8 cellular contexts compared by ENCODE assay signal in the genomic region with DNA sequence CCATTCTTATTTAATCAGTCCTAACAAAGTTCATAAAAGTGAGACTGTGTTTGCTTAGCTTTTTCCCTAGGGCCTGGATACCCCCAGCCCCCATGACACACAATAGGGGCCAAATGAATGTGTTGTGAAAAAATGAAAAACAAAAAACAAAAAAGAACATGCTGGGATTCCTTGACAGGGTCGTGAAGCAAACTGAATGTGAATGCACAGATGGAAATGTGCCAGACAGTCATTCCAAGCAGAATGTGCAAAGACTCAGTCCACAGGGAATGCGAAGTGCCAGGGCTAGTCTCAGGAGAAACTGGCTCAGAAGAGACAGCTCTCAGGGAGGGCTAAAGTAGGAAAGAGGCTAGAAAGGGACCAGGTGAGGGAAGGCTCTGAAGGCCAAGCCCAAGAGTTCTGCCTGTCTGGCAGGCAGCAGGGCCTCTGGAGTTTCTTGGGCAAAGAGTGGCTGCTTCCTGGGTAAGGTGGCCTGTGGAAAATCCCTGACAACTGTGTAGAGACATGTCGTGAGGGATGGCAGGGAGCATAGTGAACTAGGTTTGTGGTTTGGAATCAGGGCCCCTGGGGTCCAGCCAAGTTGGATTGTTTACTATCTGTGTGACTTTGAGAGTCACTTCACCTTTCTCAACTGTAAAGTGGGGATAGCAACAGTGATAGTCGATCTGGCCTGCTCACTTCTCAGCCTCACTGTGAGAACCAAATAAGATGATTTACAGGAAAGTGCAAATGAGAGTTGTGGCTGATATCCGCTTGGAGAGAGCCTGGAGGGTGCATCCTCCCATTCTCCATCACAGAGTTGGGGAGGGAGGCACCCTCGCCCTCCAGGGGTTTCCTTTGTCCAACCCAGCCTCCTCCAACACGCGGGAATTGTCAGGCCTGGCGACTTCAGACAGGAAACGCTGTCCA. TPM values are rescaled to one million over a fixed set of nuclear protein-coding genes. Genes with fewer than 3 reads are reported as not detected.
DNase-seq lines count a peak whose midpoint lies in the region; ATAC-seq, FAIRE-seq and TF ChIP-seq lines count a peak whose summit lies in the region.

No MANE protein-coding gene starts in this region.

- peaks cover 2 to 7% of the 10 kb centered on the region in 2 experiments for H4K20me1 ChIP-seq in H1 (replicated peaks in 1 of 2; ENCODE audit: control insufficient read depth in 1 of 2, insufficient read depth in 2 of 2, low read length in 2 of 2)

- POLR2A ChIA-PET in H1 (lab: Charles Lee; ENCODE audit: partially characterized antibody) = interaction anchor here (0.9 to 2.0 kb wide), 6 partner anchors 11 to 89 kb away, joined by 3 to 9 read pairs (median 4); partner anchors contain the start of gene PYGO2

- TF ChIP-seq RAD21 in H1 (IDR thresholded peaks at IDR 0.05 in 1 of 2, conservative IDR thresholded peaks at IDR 0.05 in 1 of 2; ENCODE audit: low read depth in 2 of 2, low read length in 2 of 2) = no peak

- H2BK20ac ChIP-seq in H1 (ENCODE audit: low read length) = 0 out of 2 replicates have a peak overlapping the region, but pooled peaks have one; percentile 90

- H4K8ac ChIP-seq in H1 (ENCODE audit: extremely low read depth, insufficient read depth, low read length) = no peak overlapping the region

- H3K56ac ChIP-seq in H1 (replicated peaks; ENCODE audit: insufficient read length, low read depth, low read length) = no peak overlapping the region

- CTCF ChIA-PET in H1 (lab: Charles Lee; ENCODE audit: partially characterized antibody) = interaction anchor here (0.8 to 33.9 kb wide), 18 partner anchors 3 to 476 kb away, joined by 3 to 907 read pairs (median 4); partner anchors contain the start of genes ADAM15, EFNA3, EFNA4 and LENEP

- H3K14ac ChIP-seq in H1 (ENCODE audit: insufficient read length) = no peak overlapping the region

- H3K4me2 ChIP-seq in H1 (ENCODE audit: insufficient read depth in 1 of 2, low read depth in 2 of 2, low read length in 2 of 2) = peak overlapping the region; percentile 42 to 100

- TF ChIP-seq CTCF in Peyer's patch (IDR thresholded peaks at IDR 0.05) (no peak), H1 (IDR thresholded peaks at IDR 0.05; ENCODE audit: control extremely low read depth in 1 of 3, insufficient read depth in 1 of 3, low read depth in 1 of 3, low read length in 3 of 3) (no peak), ovary (IDR thresholded peaks at IDR 0.05) (no peak), D721Med (IDR thresholded peaks at IDR 0.05; ENCODE audit: insufficient read depth, missing control alignments) (no peak)

- TF ChIP-seq EP300 in H1 (IDR thresholded peaks at IDR 0.05; ENCODE audit: borderline replicate concordance in 1 of 2, low read depth in 2 of 2, low read length in 2 of 2) (no peak), ovary (IDR thresholded peaks at IDR 0.05) (no peak)

- H2AFZ ChIP-seq in H1 (ENCODE audit: low read length) = peak overlapping the region; percentile 92

- DNase-seq in NCI-H2107 treated with DMSO at 0.1 percent for 48 hours (lab: John Stamatoyannopoulos, UW; ENCODE audit: unreplicated experiment) (peak; percentile 35), NCI-H2107 (lab: John Stamatoyannopoulos, UW) (no peak), Peyer's patch (no peak), H1 (ENCODE audit: low read depth in 1 of 2, low spot score in 2 of 2) (no peak), ovary (no peak), KG1 (lab: John Stamatoyannopoulos, UW) (no peak), D721Med (ENCODE audit: insufficient read length, low spot score) (no peak)

- WGBS in H1 (ENCODE audit: extremely low coverage in 1 of 2, insufficient coverage in 1 of 2, insufficient read length in 1 of 2, insufficient replicate concordance in 2 of 2, low coverage in 1 of 2, low lambda C conversion rate in 2 of 2, missing lambda C conversion rate in 1 of 2), 2 experiments = 31% methylated on average over 10 of the region's 10 CpGs; no CpG with 5 or more reads in 1 of the 2 experiments
- WGBS in ovary, 3 donors = 21 to 25% (median 21%) methylated on average over 10 of the region's 10 CpGs

- no peak for ATAC-seq in HG03442 (IDR thresholded peaks at IDR 0.05; ENCODE audit: unreplicated experiment)

- intact Hi-C loops in ovary (cut with DNase I) = loop anchor here in 3 of 4 donors (5.0 to 10.0 kb wide), 5 partner anchors 32 to 485 kb away; partner anchors contain the start of genes CHRNB2 (in 1 of the 3), CKS1B (in 1 of the 3) and SHC1 (in 1 of the 3)

- H3K4me3 ChIP-seq in Peyer's patch (peak overlapping the region; percentile 48 to 85 (median 74)), H1 (ENCODE audit: extremely low read depth in 1 of 4, insufficient read depth in 2 of 4, low read depth in 3 of 4, low read length in 4 of 4) (peak overlapping the region in 1 of 4 experiments; percentile 76; a peak in 3 of 8 replicates), ovary (peak overlapping the region; percentile 82)

- H2BK5ac ChIP-seq in H1 (ENCODE audit: low read depth, low read length) = no peak overlapping the region

- H3K9me3 ChIP-seq in Peyer's patch = no peaks in the 10 kb centered on the region
- no peaks in the 10 kb centered on the region for H3K9me3 ChIP-seq in H1 (ENCODE audit: insufficient read depth in 2 of 2, low read depth in 1 of 2, low read length in 1 of 2)
- no peaks in the 10 kb centered on the region for H3K9me3 ChIP-seq in ovary

- H2AK5ac ChIP-seq in H1 (ENCODE audit: low read depth, low read length) = peak overlapping the region; percentile 34; the same call in 1 of the 2 replicates

- TF ChIP-seq POLR2A in Peyer's patch (IDR thresholded peaks at IDR 0.05) (no peak), H1 (IDR thresholded peaks at IDR 0.05; ENCODE audit: control extremely low read depth in 1 of 2, low read depth in 2 of 2, low read length in 2 of 2) (no peak), ovary (IDR thresholded peaks at IDR 0.05) (peak; percentile 9)

- H3K27ac ChIP-seq in Peyer's patch (peak overlapping the region; percentile 77 to 95 (median 92)), H1 (ENCODE audit: low read depth, low read length) (no peak overlapping the region), ovary (peak overlapping the region in 1 of 2 donors; percentile 81)

- no peak overlapping the region for H2BK120ac ChIP-seq in H1 (replicated peaks; ENCODE audit: low read depth, low read length)

- no peaks in the 10 kb centered on the region for H3K79me1 ChIP-seq in H1 (ENCODE audit: low read depth, low read length)

- H3K18ac ChIP-seq in H1 (ENCODE audit: extremely low read depth, low read length) = peak overlapping the region; percentile 76; the same call in 1 of the 2 replicates

- peak overlapping the region; percentile 57 for H3K4ac ChIP-seq in H1 (replicated peaks; ENCODE audit: insufficient read length, low read depth, low read length)

- H2BK15ac ChIP-seq in H1 (ENCODE audit: low read length) = peak overlapping the region; percentile 92

- H3K79me2 ChIP-seq in H1 (ENCODE audit: control insufficient read depth in 1 of 2, insufficient read depth in 2 of 2, low read length in 2 of 2) = no peaks in the 10 kb centered on the region

- H3K4me1 ChIP-seq in Peyer's patch (peaks cover 0 to 33% (median 12%) of the 10 kb centered on the region in 4 donors), H1 (replicated peaks in 1 of 4; ENCODE audit: control insufficient read depth in 3 of 4, insufficient read depth in 4 of 4, low read length in 3 of 4) (peaks cover 4 to 28% (median 10%) of the 10 kb centered on the region in 4 experiments; a peak in 6 of 7 replicates), ovary (ENCODE audit: insufficient read depth) (peaks cover 6% of the 10 kb centered on the region)

- H4K5ac ChIP-seq in H1 (ENCODE audit: insufficient read length, low read depth, low read length) = peak overlapping the region; percentile 20

- H2BK12ac ChIP-seq in H1 (ENCODE audit: low read depth, low read length) = peak overlapping the region; percentile 46; the same call in 1 of the 2 replicates

- H3K9ac ChIP-seq in H1 (replicated peaks in 1 of 4; ENCODE audit: extremely low read depth in 1 of 4, low read depth in 3 of 4, low read length in 3 of 4) = peak overlapping the region in 2 of 4 experiments; percentile 50 to 54; a peak in 5 of 7 replicates

- H3K27me3 ChIP-seq in Peyer's patch = no peaks in the 10 kb centered on the region
- H3K27me3 ChIP-seq in H1 (replicated peaks in 1 of 4; ENCODE audit: control insufficient read depth in 3 of 4, extremely low read depth in 1 of 4, insufficient read depth in 3 of 4, low read length in 3 of 4) = peaks cover 0 to 18% (median 12%) of the 10 kb centered on the region in 4 experiments; a peak in 5 of 7 replicates
- H3K27me3 ChIP-seq in ovary = no peaks in the 10 kb centered on the region

- H3K23me2 ChIP-seq in H1 (ENCODE audit: low read depth, low read length) = peaks cover 16% of the 10 kb centered on the region

- H4K91ac ChIP-seq in H1 (replicated peaks; ENCODE audit: insufficient read length, low read length) = peak overlapping the region; percentile 36

- H3K36me3 ChIP-seq in Peyer's patch (peaks cover 0 to 13% (median 0%) of the 10 kb centered on the region in 3 donors), H1 (ENCODE audit: control insufficient read depth in 2 of 4, insufficient read depth in 4 of 4, low read length in 3 of 4) (no peaks in the 10 kb centered on the region), ovary (no peaks in the 10 kb centered on the region)

- FAIRE-seq in H1 (lab: Jason Lieb, UNC) (no peak), D721Med (lab: Jason Lieb, UNC) (no peak)

- no peak overlapping the region for H3K23ac ChIP-seq in H1 (ENCODE audit: insufficient read length)

RNA-seq across cellular contexts. Expression of gene ADAM15, which starts 1.2 kb away (rescaled TPM):
- total RNA-seq in Peyer's patch = 100 to 1,000 TPM; 111 to 191 (median 126) TPM
- 32.2 and 32.9 TPM in 2 replicates for total RNA-seq in H1 (2021; fragmentation: NEBNext Ultra II Directional; extraction: Animal tissue kit (Norgen Biotek cat#: 25700))
- 37.6 and 51.2 TPM in 2 replicates for polyA plus RNA-seq in H1 (2011; rRNA removed)
- polyA plus RNA-seq in H1 (2011; cell fraction: cytosol; rRNA removed) = 30.7 TPM
- 105 TPM for polyA plus RNA-seq in H1 (2011; cell fraction: nucleus; rRNA removed)
- 19.9 to 42.2 TPM (median 37.8 TPM) in 4 replicates for polyA plus RNA-seq in H1 (2012, experiment 1 of 2)
- 40.9 TPM for polyA plus RNA-seq in H1 (2012, experiment 2 of 2)
- 29.2 TPM for polyA plus RNA-seq in H1 (2013, experiment 1 of 2)
- 29.2 TPM for polyA plus RNA-seq in H1 (2013, experiment 2 of 2)
- polyA minus RNA-seq in H1 (2011; rRNA and poly(A)+ RNA removed) = 40.1 and 41.1 TPM in 2 replicates
- polyA minus RNA-seq in H1 (2011; cell fraction: cytosol; rRNA and poly(A)+ RNA removed) = 45.4 TPM
- polyA minus RNA-seq in H1 (2011; cell fraction: nucleus; rRNA and poly(A)+ RNA removed) = 30.4 TPM
- total RNA-seq in ovary = 100 to 1,000 TPM in 1 of 7 donors, 10 to 100 TPM in 6; 34.8 to 149 (median 67.8) TPM
- 10 to 100 TPM; 17.0 to 61.7 TPM for polyA plus RNA-seq in ovary

RNA-seq across cellular contexts. Expression of gene EFNA4, which starts 13.6 kb away (rescaled TPM):
- 10 to 100 TPM in 3 of 4 donors, 1 to 10 TPM in 1; 2.5 to 39.6 (median 18.2) TPM for total RNA-seq in Peyer's patch
- 18.5 and 21.9 TPM in 2 replicates for total RNA-seq in H1 (2021; fragmentation: NEBNext Ultra II Directional; extraction: Animal tissue kit (Norgen Biotek cat#: 25700))
- polyA plus RNA-seq in H1 (2011; rRNA removed) = 23.2 and 23.9 TPM in 2 replicates
- 21.9 TPM for polyA plus RNA-seq in H1 (2011; cell fraction: cytosol; rRNA removed)
- polyA plus RNA-seq in H1 (2011; cell fraction: nucleus; rRNA removed) = 30.6 TPM
- polyA plus RNA-seq in H1 (2012, experiment 1 of 2) = 19.2 to 24.8 TPM (median 23.5 TPM) in 4 replicates
- 37.0 TPM for polyA plus RNA-seq in H1 (2012, experiment 2 of 2)
- 27.7 TPM for polyA plus RNA-seq in H1 (2013, experiment 1 of 2)
- 31.5 TPM for polyA plus RNA-seq in H1 (2013, experiment 2 of 2)
- 13.4 and 16.4 TPM in 2 replicates for polyA minus RNA-seq in H1 (2011; rRNA and poly(A)+ RNA removed)
- 10.6 TPM for polyA minus RNA-seq in H1 (2011; cell fraction: cytosol; rRNA and poly(A)+ RNA removed)
- polyA minus RNA-seq in H1 (2011; cell fraction: nucleus; rRNA and poly(A)+ RNA removed) = 8.8 TPM
- total RNA-seq in ovary = 10 to 100 TPM in 5 of 7 donors, 1 to 10 TPM in 2; 8.6 to 14.1 (median 12.2) TPM
- 10 to 100 TPM in 1 of 2 donors, 1 to 10 TPM in 1; 7.3 to 10.6 TPM for polyA plus RNA-seq in ovary

RNA-seq across cellular contexts. Expression of gene DCST1, which starts 16.3 kb away (rescaled TPM):
- total RNA-seq in Peyer's patch (1 to 10 TPM in 1 of 4 donors, under 1 TPM in 1, not detected in 2; 0.88 to 2.7 TPM), ovary (under 1 TPM in 4 of 7 donors, not detected in 3; 0.22 to 0.80 (median 0.51) TPM)
- not detected in 2 replicates for total RNA-seq in H1 (2021; fragmentation: NEBNext Ultra II Directional; extraction: Animal tissue kit (Norgen Biotek cat#: 25700))
- polyA plus RNA-seq in H1 (2011; rRNA removed) (0.03 TPM in 1 of 2 replicates, not detected in the other), ovary (under 1 TPM in 1 of 2 donors, not detected in 1; 0.06 TPM)
- not detected for polyA plus RNA-seq in H1 (2011; cell fraction: cytosol; rRNA removed)
- 0.24 TPM for polyA plus RNA-seq in H1 (2011; cell fraction: nucleus; rRNA removed)
- polyA plus RNA-seq in H1 (2012, experiment 1 of 2) = 0.08 TPM in 1 of 4 replicates, not detected in the others
- not detected for polyA plus RNA-seq in H1 (2012, experiment 2 of 2)
- 0.06 TPM for polyA plus RNA-seq in H1 (2013, experiment 1 of 2)
- polyA plus RNA-seq in H1 (2013, experiment 2 of 2) = not detected
- not detected in 2 replicates for polyA minus RNA-seq in H1 (2011; rRNA and poly(A)+ RNA removed)
- not detected for polyA minus RNA-seq in H1 (2011; cell fraction: cytosol; rRNA and poly(A)+ RNA removed)
- polyA minus RNA-seq in H1 (2011; cell fraction: nucleus; rRNA and poly(A)+ RNA removed) = not detected

RNA-seq across cellular contexts. Expression of gene DCST2, which starts 16.3 kb away (rescaled TPM):
- total RNA-seq in Peyer's patch (10 to 100 TPM in 1 of 4 donors, 1 to 10 TPM in 3; 1.7 to 12.5 (median 5.3) TPM), ovary (1 to 10 TPM in 4 of 7 donors, under 1 TPM in 2, not detected in 1; 0.45 to 1.4 (median 1.2) TPM)
- 0.43 TPM in 1 of 2 replicates, not detected in the other for total RNA-seq in H1 (2021; fragmentation: NEBNext Ultra II Directional; extraction: Animal tissue kit (Norgen Biotek cat#: 25700))
- polyA plus RNA-seq in H1 (2011; rRNA removed) (1.7 and 2.1 TPM in 2 replicates), ovary (1 to 10 TPM in 1 of 2 donors, under 1 TPM in 1; 0.17 to 1.1 TPM)
- polyA plus RNA-seq in H1 (2011; cell fraction: cytosol; rRNA removed) = 1.9 TPM
- polyA plus RNA-seq in H1 (2011; cell fraction: nucleus; rRNA removed) = 10.2 TPM
- polyA plus RNA-seq in H1 (2012, experiment 1 of 2) = 0.26 to 1.0 TPM (median 0.74 TPM) in 4 replicates
- polyA plus RNA-seq in H1 (2012, experiment 2 of 2) = 0.13 TPM
- polyA plus RNA-seq in H1 (2013, experiment 1 of 2) = 0.53 TPM
- 0.26 TPM for polyA plus RNA-seq in H1 (2013, experiment 2 of 2)
- 0.07 and 1.6 TPM in 2 replicates for polyA minus RNA-seq in H1 (2011; rRNA and poly(A)+ RNA removed)
- polyA minus RNA-seq in H1 (2011; cell fraction: cytosol; rRNA and poly(A)+ RNA removed) = not detected
- polyA minus RNA-seq in H1 (2011; cell fraction: nucleus; rRNA and poly(A)+ RNA removed) = 0.30 TPM

RNA-seq across cellular contexts. Expression of gene EFNA3, which starts 28.7 kb away (rescaled TPM):
- 1 to 10 TPM; 2.3 to 8.7 (median 5.3) TPM for total RNA-seq in Peyer's patch
- 10.8 and 11.6 TPM in 2 replicates for total RNA-seq in H1 (2021; fragmentation: NEBNext Ultra II Directional; extraction: Animal tissue kit (Norgen Biotek cat#: 25700))
- 13.8 and 18.7 TPM in 2 replicates for polyA plus RNA-seq in H1 (2011; rRNA removed)
- 9.6 TPM for polyA plus RNA-seq in H1 (2011; cell fraction: cytosol; rRNA removed)
- 14.5 TPM for polyA plus RNA-seq in H1 (2011; cell fraction: nucleus; rRNA removed)
- 7.9 to 16.6 TPM (median 13.5 TPM) in 4 replicates for polyA plus RNA-seq in H1 (2012, experiment 1 of 2)
- 13.4 TPM for polyA plus RNA-seq in H1 (2012, experiment 2 of 2)
- 11.6 TPM for polyA plus RNA-seq in H1 (2013, experiment 1 of 2)
- polyA plus RNA-seq in H1 (2013, experiment 2 of 2) = 10.9 TPM
- polyA minus RNA-seq in H1 (2011; rRNA and poly(A)+ RNA removed) = 5.2 and 7.7 TPM in 2 replicates
- polyA minus RNA-seq in H1 (2011; cell fraction: cytosol; rRNA and poly(A)+ RNA removed) = 2.1 TPM
- polyA minus RNA-seq in H1 (2011; cell fraction: nucleus; rRNA and poly(A)+ RNA removed) = 5.4 TPM
- 1 to 10 TPM; 1.3 to 3.7 (median 2.4) TPM for total RNA-seq in ovary
- polyA plus RNA-seq in ovary = 1 to 10 TPM; 1.6 to 2.1 TPM
